2 cellular contexts compared by ENCODE assay signal in genomic region chr15:52183562-52184173, GRCh38.
TF ChIP-seq lines count a peak whose summit lies in the region.

No MANE protein-coding gene starts in this region.

TF ChIP-seq in SK-N-SH, 30 proteins besides CTCF, POLR2A, EP300 and RAD21 (continued from another document):
- TF ChIP-seq USF1 (IDR thresholded peaks at IDR 0.05; ENCODE audit: borderline replicate concordance, low read depth), result no peak

TF ChIP-seq in SK-N-SH treated with all-trans-retinoic acid at 6 μM for 48 hours, 23 proteins besides CTCF, POLR2A, EP300 and RAD21 (continued from another document):
- TF ChIP-seq CREB5 (CRISPR knock-in tag; IDR thresholded peaks at IDR 0.05; ENCODE audit: low read depth) (no peak), ARNTL (CRISPR knock-in tag; IDR thresholded peaks at IDR 0.05; ENCODE audit: borderline replicate concordance, low read depth) (no peak), CSRNP3 (CRISPR knock-in tag; IDR thresholded peaks at IDR 0.05) (no peak), CSDC2 (CRISPR knock-in tag; IDR thresholded peaks at IDR 0.05) (no peak), POU6F1 (CRISPR knock-in tag; IDR thresholded peaks at IDR 0.05; ENCODE audit: borderline replicate concordance, low read depth) (no peak), ISL1 (CRISPR knock-in tag; IDR thresholded peaks at IDR 0.05) (no peak), BACH2 (CRISPR knock-in tag; IDR thresholded peaks at IDR 0.05; ENCODE audit: borderline replicate concordance) (no peak), ZC3H10 (CRISPR knock-in tag; IDR thresholded peaks at IDR 0.05) (no peak), ZNF8 (CRISPR knock-in tag; IDR thresholded peaks at IDR 0.05) (no peak), PATZ1 (CRISPR knock-in tag; IDR thresholded peaks at IDR 0.05; ENCODE audit: borderline replicate concordance) (no peak), ZNF565 (CRISPR knock-in tag; conservative IDR thresholded peaks at IDR 0.05; ENCODE audit: low read depth) (no peak), OSR1 (CRISPR knock-in tag; IDR thresholded peaks at IDR 0.05) (no peak), ESRRG (CRISPR knock-in tag; IDR thresholded peaks at IDR 0.05) (no peak), ZFP30 (CRISPR knock-in tag; IDR thresholded peaks at IDR 0.05) (no peak), PPARA (CRISPR knock-in tag; IDR thresholded peaks at IDR 0.05; ENCODE audit: borderline replicate concordance) (no peak)
TF ChIP-seq in SK-N-SH treated with all-trans-retinoic acid at 6 μM for 48 hours: peak in this region for 0.
